Comparison of ENCODE assay signal across 10 cellular contexts in genomic region chr3:25156526-25157075, GRCh38.
A peak's percentile ranks its signal among the peaks of the same experiment; 100 is the strongest.
DNase-seq lines count a peak whose midpoint lies in the region; ATAC-seq and TF ChIP-seq lines count a peak whose summit lies in the region.
"Had no signal": no experiment of that assay in that cellular context is flagged by ENCODE, and none has a peak within 500 bp of the region (broad histone marks: within the 10 kb centered on the region; RNA-seq: fewer than 3 reads in every experiment).

No MANE protein-coding gene starts in this region.

- WGBS in hepatocyte (ENCODE audit: low lambda C conversion rate, missing lambda C conversion rate) = 38% methylated on average over 5 of the region's 5 CpGs

- H3K27ac Mint-ChIP-seq in GM23338 = peak overlapping the region; percentile 100

- peak; percentile 60 for DNase-seq in GM23338 (ENCODE audit: low spot score)
- peak; percentile 90 for DNase-seq in astrocyte of the hippocampus (ENCODE audit: low read depth, low spot score)
- DNase-seq in hepatocyte (ENCODE audit: low spot score) = peak; percentile 45
- DNase-seq in sciatic nerve (ENCODE audit: low spot score) = no peak
- DNase-seq in stimulated activated CD4-positive, alpha-beta T cell treated with anti-CD3 and anti-CD28 coated beads, Interleukin-2, amount 100 ng/mL, for 24 hours = no peak
- DNase-seq in stimulated activated naive CD4-positive, alpha-beta T cell treated with Interleukin-2 at 50 U/mL for 16 hours (lab: John Stamatoyannopoulos, UW) = no peak
- no peak for DNase-seq in midbrain (lab: John Stamatoyannopoulos, UW)
- DNase-seq: mucosa of descending colon had no signal

- ATAC-seq in GM23338 = peak; percentile 50
- ATAC-seq in sciatic nerve = peak; percentile 94
- no peak for ATAC-seq in GM21576 (IDR thresholded peaks at IDR 0.05; ENCODE audit: unreplicated experiment)
- ATAC-seq: mucosa of descending colon had no signal

- intact Hi-C loops in sciatic nerve (cut with DNase I) = no loop called here

- peaks cover 3% of the 10 kb centered on the region for H3K27me3 Mint-ChIP-seq in GM23338 (ENCODE audit: insufficient read depth, low read depth, poor library complexity)

- H3K9me3 ChIP-seq in hepatocyte (ENCODE audit: low read depth) = no peaks in the 10 kb centered on the region
- H3K9me3 ChIP-seq: mucosa of descending colon had no signal

- H3K36me3 Mint-ChIP-seq in GM23338 (ENCODE audit: low read depth) = no peaks in the 10 kb centered on the region; the same call in 1 of the 3 replicates

- H4K20me1 ChIP-seq in GM23338 (replicated peaks; ENCODE audit: insufficient read depth) (no peaks in the 10 kb centered on the region), hepatocyte (ENCODE audit: insufficient read depth, poor library complexity, severe bottlenecking) (no peaks in the 10 kb centered on the region)

- H3K9me2 ChIP-seq in GM23338 (ENCODE audit: insufficient read depth) = peaks cover 16% of the 10 kb centered on the region
- no peaks in the 10 kb centered on the region for H3K9me2 ChIP-seq in hepatocyte (replicated peaks; ENCODE audit: insufficient read depth)

- TF ChIP-seq CTCF in GM23338 (conservative IDR thresholded peaks at IDR 0.05; ENCODE audit: low read depth in 2 of 2) (no peak), hepatocyte (IDR thresholded peaks at IDR 0.05; ENCODE audit: poor library complexity) (no peak)

- H3K4me3 Mint-ChIP-seq in GM23338 = peak overlapping the region; percentile 65

- H3K4me1 Mint-ChIP-seq in GM23338 = peaks cover 62% of the 10 kb centered on the region

- H3K4me2 ChIP-seq in GM23338 (peak overlapping the region; percentile 28; the same call in 1 of the 2 replicates), hepatocyte (peak overlapping the region; percentile 19)

- H3F3A ChIP-seq in GM23338 (replicated peaks; ENCODE audit: low read depth) = no peaks in the 10 kb centered on the region

- peak overlapping the region; percentile 98 for H3K27ac ChIP-seq in GM23338 (ENCODE audit: low read depth)
- H3K27ac ChIP-seq in hepatocyte = peak overlapping the region; percentile 3
- H3K27ac ChIP-seq: VCaP had no signal

- H3K4me3 ChIP-seq in GM23338 (peak overlapping the region; percentile 5; the same call in 1 of the 2 replicates), hepatocyte (no peak overlapping the region)
- H3K4me3 ChIP-seq: mucosa of descending colon had no signal

- H3K36me3 ChIP-seq in GM23338 (ENCODE audit: insufficient read depth) = no peaks in the 10 kb centered on the region
- no peaks in the 10 kb centered on the region for H3K36me3 ChIP-seq in hepatocyte (replicated peaks; ENCODE audit: insufficient read depth, low read depth)

- peaks cover 36% of the 10 kb centered on the region for H3K4me1 ChIP-seq in GM23338 (ENCODE audit: insufficient read depth)
- H3K4me1 ChIP-seq in hepatocyte (ENCODE audit: insufficient read depth) = peaks cover 21% of the 10 kb centered on the region

- H3K9me3 Mint-ChIP-seq in GM23338 = no peaks in the 10 kb centered on the region

- H3K79me2 ChIP-seq in GM23338 (replicated peaks; ENCODE audit: insufficient read depth) (no peaks in the 10 kb centered on the region), hepatocyte (no peaks in the 10 kb centered on the region)

- H2AFZ ChIP-seq in GM23338 = no peak overlapping the region
- no peak overlapping the region for H2AFZ ChIP-seq in hepatocyte

- H3K27me3 ChIP-seq in GM23338 (ENCODE audit: insufficient read depth) (no peaks in the 10 kb centered on the region), hepatocyte (no peaks in the 10 kb centered on the region)

TF ChIP-seq in GM23338, 12 proteins besides CTCF, POLR2A, EP300 and RAD21 (continues in another document):
- no peak for TF ChIP-seq CREB1 (CRISPR knock-in tag; IDR thresholded peaks at IDR 0.05; ENCODE audit: low read depth)
- no peak for TF ChIP-seq EZH2 (IDR thresholded peaks at IDR 0.05; ENCODE audit: low read depth, unreplicated experiment)
- TF ChIP-seq POLR2AphosphoS5 (IDR thresholded peaks at IDR 0.05; ENCODE audit: low read depth) = no peak
- no peak for TF ChIP-seq ZNF331 (CRISPR knock-in tag; IDR thresholded peaks at IDR 0.05; ENCODE audit: low read depth)
- TF ChIP-seq ZNF114 (CRISPR knock-in tag; IDR thresholded peaks at IDR 0.05) = no peak
- no peak for TF ChIP-seq NANOG (IDR thresholded peaks at IDR 0.05; ENCODE audit: borderline replicate concordance)
- TF ChIP-seq EZH2phosphoT487 (IDR thresholded peaks at IDR 0.05; ENCODE audit: unreplicated experiment) = no peak
- no peak for TF ChIP-seq ZNF462 (CRISPR knock-in tag; IDR thresholded peaks at IDR 0.05)
- TF ChIP-seq REST (IDR thresholded peaks at IDR 0.05; ENCODE audit: unreplicated experiment) = no peak

Comparison
In these comparisons a context has a peak if more than half of its experiments do, and no peak if none do; other contexts are left out.
1. DNase-seq: peak in GM23338 (single experiment), astrocyte of the hippocampus (single experiment) and hepatocyte (single experiment); none in sciatic nerve (single experiment), stimulated activated CD4-positive, alpha-beta T cell treated with anti-CD3 and anti-CD28 coated beads, Interleukin-2, amount 100 ng/mL, for 24 hours (0 of 2), stimulated activated naive CD4-positive, alpha-beta T cell treated with Interleukin-2 at 50 U/mL for 16 hours (single experiment) and midbrain (single experiment).